Comparison of ENCODE assay signal across 12 cellular contexts in the genomic region with DNA sequence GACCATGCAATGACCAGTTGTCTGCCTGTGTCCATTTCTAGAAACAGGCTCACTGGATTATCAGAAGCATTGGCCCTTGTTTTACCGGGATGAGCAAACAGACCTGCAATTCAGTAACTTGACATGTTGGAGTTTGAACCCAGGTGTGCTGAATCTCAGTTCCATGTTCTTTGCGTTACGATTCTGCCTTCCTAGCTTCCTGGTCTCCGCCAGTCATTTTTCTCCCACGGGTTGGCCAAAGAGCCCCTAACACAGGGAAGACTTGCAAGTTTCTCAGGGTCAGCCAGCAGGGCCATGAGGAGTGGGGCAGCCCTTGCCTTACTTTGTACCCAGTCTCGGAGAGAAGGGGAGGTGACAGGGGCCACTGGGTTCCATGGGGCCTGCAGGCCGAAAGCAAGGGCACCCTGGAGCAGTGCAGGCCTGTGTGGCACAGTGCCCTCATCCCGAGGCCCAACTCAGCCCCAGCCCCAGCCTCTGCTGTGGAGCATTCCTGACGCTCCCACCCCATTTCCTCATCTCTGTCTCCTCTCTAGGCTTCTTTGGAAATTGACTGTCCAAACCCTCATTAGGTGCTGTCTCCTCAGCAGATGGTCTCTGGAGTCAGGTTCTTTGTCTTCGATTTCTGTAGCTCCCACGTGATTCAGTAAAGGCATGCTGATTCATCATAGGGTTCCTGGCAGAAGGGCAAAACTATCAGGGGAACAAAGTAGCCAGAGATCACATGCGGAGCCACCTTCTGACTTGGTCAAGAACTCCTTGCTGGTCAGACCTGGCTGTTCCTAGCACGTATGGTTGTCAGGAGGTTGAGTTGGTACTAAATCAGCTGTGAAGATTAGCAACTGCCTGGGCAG. TPM values are rescaled to one million over a fixed set of nuclear protein-coding genes. Genes with fewer than 3 reads are reported as not detected.
DNase-seq lines count a peak whose midpoint lies in the region; ATAC-seq and TF ChIP-seq lines count a peak whose summit lies in the region.
"Had no signal": no experiment of that assay in that cellular context is flagged by ENCODE, and none has a peak within 500 bp of the region (broad histone marks: within the 10 kb centered on the region; RNA-seq: fewer than 3 reads in every experiment).

No MANE protein-coding gene starts in this region.

- no peak overlapping the region for H3K27ac ChIP-seq in BLaER1 treated with 17β-estradiol and CSF1 and Interleukin-3, amounts not matched to agents 10 nM and 100 nM
- H3K27ac ChIP-seq in dorsolateral prefrontal cortex (peak overlapping the region in 46 of 59 donors; percentile 1 to 85 (median 52)), mesenchymal stem cell (ENCODE audit: low read length, poor library complexity, severe bottlenecking) (no peak overlapping the region), lower lobe of right lung (no peak overlapping the region)
- H3K27ac ChIP-seq: cardiac muscle cell, SJSA1, uterus had no signal

- H3K9me3 ChIP-seq in BLaER1 treated with 17β-estradiol and CSF1 and Interleukin-3, amounts not matched to agents 10 nM and 100 nM (replicated peaks in 1 of 11), result no peaks in the 10 kb centered on the region
- no peaks in the 10 kb centered on the region for H3K9me3 ChIP-seq in mesenchymal stem cell (ENCODE audit: control insufficient read depth, low read length)
- H3K9me3 ChIP-seq in lower lobe of right lung, result no peaks in the 10 kb centered on the region
- H3K9me3 ChIP-seq: SJSA1, uterus had no signal

- ATAC-seq in HG03460 (IDR thresholded peaks at IDR 0.05; ENCODE audit: unreplicated experiment) (no peak), HG02642 (IDR thresholded peaks at IDR 0.05; ENCODE audit: poor library complexity, unreplicated experiment) (no peak), lower lobe of right lung (no peak)

- WGBS in mesenchymal stem cell, result 87% methylated on average over 13 of the region's 13 CpGs

- H3K4ac ChIP-seq in mesenchymal stem cell (ENCODE audit: low read depth in 1 of 2, low read length in 2 of 2), result peak overlapping the region; percentile 46 to 73

- no peak overlapping the region for H2AK5ac ChIP-seq in mesenchymal stem cell (ENCODE audit: low read length, severe bottlenecking)

- peak overlapping the region in 1 of 2 experiments; percentile 92 for H3K14ac ChIP-seq in mesenchymal stem cell (ENCODE audit: low read length in 2 of 2)

- H3K4me3 ChIP-seq in BLaER1 treated with 17β-estradiol and CSF1 and Interleukin-3, amounts not matched to agents 10 nM and 100 nM, result no peak overlapping the region
- H3K4me3 ChIP-seq in dorsolateral prefrontal cortex, result no peak overlapping the region
- no peak overlapping the region for H3K4me3 ChIP-seq in mesenchymal stem cell (ENCODE audit: insufficient read depth in 1 of 2, low read depth in 1 of 2, low read length in 2 of 2)
- no peak overlapping the region for H3K4me3 ChIP-seq in lower lobe of right lung
- H3K4me3 ChIP-seq: cardiac muscle cell, SJSA1, uterus had no signal

- DNase-seq in NCI-H69 (lab: John Stamatoyannopoulos, UW) (peak; percentile 10), dorsolateral prefrontal cortex (no peak), mesenchymal stem cell (no peak), lower lobe of right lung (no peak)
- DNase-seq in stimulated activated naive CD4-positive, alpha-beta T cell treated with Interleukin-2 at 50 U/mL for 16 hours (lab: John Stamatoyannopoulos, UW), result no peak
- DNase-seq: activated CD8-positive, alpha-beta memory T cell treated with anti-CD3 and anti-CD28 coated beads for 24 hours; uterus had no signal

- H3K27me3 ChIP-seq in BLaER1 treated with 17β-estradiol and CSF1 and Interleukin-3, amounts not matched to agents 10 nM and 100 nM, result no peaks in the 10 kb centered on the region
- H3K27me3 ChIP-seq in dorsolateral prefrontal cortex (no peaks in the 10 kb centered on the region), mesenchymal stem cell (ENCODE audit: control insufficient read depth in 1 of 2, insufficient read depth in 1 of 2, low read length in 2 of 2) (no peaks in the 10 kb centered on the region), lower lobe of right lung (ENCODE audit: low read depth) (no peaks in the 10 kb centered on the region)
- H3K27me3 ChIP-seq: cardiac muscle cell, SJSA1, uterus had no signal

- no peak overlapping the region for H2BK120ac ChIP-seq in mesenchymal stem cell (ENCODE audit: low read depth, low read length)

- peaks cover 26 to 62% (median 44%) of the 10 kb centered on the region in 10 experiments; a peak in 19 of 20 replicates for H3K4me1 ChIP-seq in BLaER1 treated with 17β-estradiol and CSF1 and Interleukin-3, amounts not matched to agents 10 nM and 100 nM
- H3K4me1 ChIP-seq in mesenchymal stem cell (ENCODE audit: control insufficient read depth, insufficient read depth, low read depth, low read length) (peaks cover 7% of the 10 kb centered on the region), lower lobe of right lung (peaks cover 49% of the 10 kb centered on the region)

- H2AFZ ChIP-seq in mesenchymal stem cell (ENCODE audit: low read depth, low read length), result no peak overlapping the region

- no peak overlapping the region for H2BK5ac ChIP-seq in mesenchymal stem cell (ENCODE audit: low read depth, low read length, poor library complexity, severe bottlenecking)

- intact Hi-C loops in dorsolateral prefrontal cortex (cut with DNase I), result no loop called here
- intact Hi-C loops in lower lobe of right lung (cut with DNase I), result no loop called here

- H3K36me3 ChIP-seq in BLaER1 treated with 17β-estradiol and CSF1 and Interleukin-3, amounts not matched to agents 10 nM and 100 nM, result peaks cover 0 to 34% (median 17%) of the 10 kb centered on the region in 11 experiments; a peak in 16 of 22 replicates
- H3K36me3 ChIP-seq in mesenchymal stem cell (ENCODE audit: control insufficient read depth in 1 of 2, insufficient read depth in 2 of 2, low read depth in 1 of 2, low read length in 2 of 2) (no peaks in the 10 kb centered on the region), lower lobe of right lung (peaks cover 3% of the 10 kb centered on the region)
- H3K36me3 ChIP-seq: cardiac muscle cell, uterus had no signal

- H2BK15ac ChIP-seq in mesenchymal stem cell (ENCODE audit: low read depth, poor library complexity, severe bottlenecking), result peak overlapping the region; percentile 90

- peak overlapping the region; percentile 56 to 88 for H3K18ac ChIP-seq in mesenchymal stem cell (ENCODE audit: low read depth in 1 of 2, low read length in 2 of 2)

- H2BK12ac ChIP-seq in mesenchymal stem cell (ENCODE audit: low read length in 2 of 2), result peak overlapping the region; percentile 9 to 90

- H3K79me1 ChIP-seq in mesenchymal stem cell (replicated peaks; ENCODE audit: low read length, poor library complexity, severe bottlenecking), result peaks cover 38% of the 10 kb centered on the region

- H3K23ac ChIP-seq in mesenchymal stem cell (ENCODE audit: low read length in 2 of 2), result no peak overlapping the region

- peaks cover 6 to 98% (median 29%) of the 10 kb centered on the region in 11 experiments; a peak in 13 of 22 replicates for H4K20me1 ChIP-seq in BLaER1 treated with 17β-estradiol and CSF1 and Interleukin-3, amounts not matched to agents 10 nM and 100 nM

- peak overlapping the region; percentile 45 for H4K8ac ChIP-seq in mesenchymal stem cell (ENCODE audit: low read length)

- peak overlapping the region; percentile 87 for H4K91ac ChIP-seq in mesenchymal stem cell (ENCODE audit: low read length)

- H3K4me2 ChIP-seq in BLaER1 treated with 17β-estradiol and CSF1 and Interleukin-3, amounts not matched to agents 10 nM and 100 nM, result peak overlapping the region in 6 of 11 experiments; percentile 4 to 50 (median 20); a peak in 6 of 22 replicates
- H3K4me2 ChIP-seq in mesenchymal stem cell (ENCODE audit: low read length, poor library complexity, severe bottlenecking), result no peak overlapping the region

- TF ChIP-seq CTCF in dorsolateral prefrontal cortex (IDR thresholded peaks at IDR 0.05 in 54 of 56, conservative IDR thresholded peaks at IDR 0.05 in 2 of 56; ENCODE audit: low read depth in 1 of 56, partially characterized antibody in 56 of 56) (no peak), lower lobe of right lung (IDR thresholded peaks at IDR 0.05) (no peak)

- H3K9ac ChIP-seq in BLaER1 treated with 17β-estradiol and CSF1 and Interleukin-3, amounts not matched to agents 10 nM and 100 nM, result no peak overlapping the region
- H3K9ac ChIP-seq in mesenchymal stem cell (ENCODE audit: low read length), result no peak overlapping the region

RNA-seq across cellular contexts. Expression of a gene that starts 23.6 kb away (rescaled TPM):
- total RNA-seq in dorsolateral prefrontal cortex (100 to 1,000 TPM; 103 to 195 (median 145) TPM), lower lobe of right lung (63.3 TPM)
- polyA plus RNA-seq in mesenchymal stem cell (2013, experiment 1 of 2), result 29.5 TPM
- 32.0 TPM for polyA plus RNA-seq in mesenchymal stem cell (2013, experiment 2 of 2)

RNA-seq across cellular contexts. Expression of a gene that starts 30.7 kb away (rescaled TPM):
- 10 to 100 TPM; 16.5 to 38.8 (median 26.1) TPM for total RNA-seq in dorsolateral prefrontal cortex
- 53.6 TPM for polyA plus RNA-seq in mesenchymal stem cell (2013, experiment 1 of 2)
- 57.8 TPM for polyA plus RNA-seq in mesenchymal stem cell (2013, experiment 2 of 2)
- total RNA-seq in lower lobe of right lung, result 48.1 TPM

RNA-seq across cellular contexts. Expression of a gene that starts 37.6 kb away (rescaled TPM):
- total RNA-seq in dorsolateral prefrontal cortex (100 to 1,000 TPM in 4 of 120 experiments, 10 to 100 TPM in 116; 56.1 to 113 (median 78.5) TPM), lower lobe of right lung (98.9 TPM)
- 159 TPM for polyA plus RNA-seq in mesenchymal stem cell (2013, experiment 1 of 2)
- polyA plus RNA-seq in mesenchymal stem cell (2013, experiment 2 of 2), result 168 TPM

Comparison
In these comparisons a context has a peak if more than half of its experiments do, and no peak if none do; other contexts are left out.
1. H3K27ac ChIP-seq: peak in dorsolateral prefrontal cortex (46 of 59); none in BLaER1 treated with 17β-estradiol and CSF1 and Interleukin-3, amounts not matched to agents 10 nM and 100 nM (0 of 11), mesenchymal stem cell (single experiment) and lower lobe of right lung (single experiment).